Comparison of ENCODE assay signal across 1 cellular context in the genomic region with DNA sequence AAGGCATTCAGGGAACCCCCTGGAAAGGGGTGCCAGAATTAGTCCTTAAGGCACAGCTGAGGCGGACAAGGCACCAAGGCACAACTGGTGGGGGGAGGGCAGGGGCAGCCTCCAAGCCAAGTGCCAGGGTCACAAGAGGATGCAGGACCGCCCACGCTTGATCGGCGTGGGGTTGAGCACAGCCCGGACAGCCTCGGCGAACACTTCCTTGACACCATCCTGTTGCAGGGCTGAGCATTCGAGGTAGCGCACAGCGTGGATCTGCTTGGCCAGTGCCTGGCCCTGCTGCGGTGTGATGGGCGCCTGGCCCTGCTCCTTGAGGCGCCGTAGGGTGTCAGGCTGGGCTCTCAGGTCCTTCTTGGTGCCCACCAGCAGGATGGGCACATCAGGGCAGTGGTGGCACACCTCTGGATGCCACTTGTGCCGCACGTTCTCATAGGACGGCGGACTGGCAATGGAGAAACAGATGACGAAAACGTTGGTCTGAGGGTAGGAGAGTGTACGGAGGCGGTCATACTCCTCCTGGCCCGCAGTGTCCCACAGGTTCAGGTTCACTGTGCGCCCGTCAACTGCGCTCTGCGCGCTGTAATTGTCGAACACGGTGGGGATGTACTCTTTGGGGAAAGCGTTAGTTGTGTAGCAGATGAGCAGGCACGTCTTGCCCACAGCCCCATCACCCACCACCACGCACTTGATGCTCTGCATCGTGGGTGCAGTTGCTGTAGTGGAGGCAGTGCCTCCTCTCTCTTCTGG.
TF ChIP-seq lines count a peak whose summit lies in the region.

No MANE protein-coding gene starts in this region.

TF ChIP-seq in GM12878, 131 proteins besides CTCF, POLR2A, EP300 and RAD21:
- TF ChIP-seq BACH1 (IDR thresholded peaks at IDR 0.05; ENCODE audit: borderline replicate concordance) (no peak), SUZ12 (IDR thresholded peaks at IDR 0.05; ENCODE audit: unreplicated experiment) (no peak), USF1 (IDR thresholded peaks at IDR 0.05; ENCODE audit: borderline replicate concordance, extremely low read length, insufficient read depth, low read depth, low read length) (no peak), CHD1 (IDR thresholded peaks at IDR 0.05; ENCODE audit: low read depth, low read length) (no peak), SREBF1 (IDR thresholded peaks at IDR 0.05; ENCODE audit: low read length) (no peak), PAX5 (IDR thresholded peaks at IDR 0.05; ENCODE audit: borderline replicate concordance, low read depth, low read length) (no peak), ZNF622 (IDR thresholded peaks at IDR 0.05) (no peak), DPF2 (IDR thresholded peaks at IDR 0.05) (no peak), SMARCA5 (IDR thresholded peaks at IDR 0.05) (no peak), BCL3 (IDR thresholded peaks at IDR 0.05; ENCODE audit: borderline replicate concordance, insufficient read depth, low read depth, low read length, poor library complexity, severe bottlenecking) (no peak), ZNF274 (IDR thresholded peaks at IDR 0.05; ENCODE audit: insufficient read depth, insufficient read length) (no peak), CBX3 (IDR thresholded peaks at IDR 0.05; ENCODE audit: borderline replicate concordance, low read depth) (no peak), TAF1 (IDR thresholded peaks at IDR 0.05; ENCODE audit: borderline replicate concordance, low read depth, low read length) (no peak), E2F4 (IDR thresholded peaks at IDR 0.05; ENCODE audit: low read depth, low read length) (no peak), WRNIP1 (IDR thresholded peaks at IDR 0.05; ENCODE audit: borderline replicate concordance, low read depth, low read length) (no peak), POU2F2 (IDR thresholded peaks at IDR 0.05; ENCODE audit: borderline replicate concordance, low read depth, low read length) (no peak), CREB1 (IDR thresholded peaks at IDR 0.05; ENCODE audit: low read depth) (no peak)
- TF ChIP-seq, protein P1, sequence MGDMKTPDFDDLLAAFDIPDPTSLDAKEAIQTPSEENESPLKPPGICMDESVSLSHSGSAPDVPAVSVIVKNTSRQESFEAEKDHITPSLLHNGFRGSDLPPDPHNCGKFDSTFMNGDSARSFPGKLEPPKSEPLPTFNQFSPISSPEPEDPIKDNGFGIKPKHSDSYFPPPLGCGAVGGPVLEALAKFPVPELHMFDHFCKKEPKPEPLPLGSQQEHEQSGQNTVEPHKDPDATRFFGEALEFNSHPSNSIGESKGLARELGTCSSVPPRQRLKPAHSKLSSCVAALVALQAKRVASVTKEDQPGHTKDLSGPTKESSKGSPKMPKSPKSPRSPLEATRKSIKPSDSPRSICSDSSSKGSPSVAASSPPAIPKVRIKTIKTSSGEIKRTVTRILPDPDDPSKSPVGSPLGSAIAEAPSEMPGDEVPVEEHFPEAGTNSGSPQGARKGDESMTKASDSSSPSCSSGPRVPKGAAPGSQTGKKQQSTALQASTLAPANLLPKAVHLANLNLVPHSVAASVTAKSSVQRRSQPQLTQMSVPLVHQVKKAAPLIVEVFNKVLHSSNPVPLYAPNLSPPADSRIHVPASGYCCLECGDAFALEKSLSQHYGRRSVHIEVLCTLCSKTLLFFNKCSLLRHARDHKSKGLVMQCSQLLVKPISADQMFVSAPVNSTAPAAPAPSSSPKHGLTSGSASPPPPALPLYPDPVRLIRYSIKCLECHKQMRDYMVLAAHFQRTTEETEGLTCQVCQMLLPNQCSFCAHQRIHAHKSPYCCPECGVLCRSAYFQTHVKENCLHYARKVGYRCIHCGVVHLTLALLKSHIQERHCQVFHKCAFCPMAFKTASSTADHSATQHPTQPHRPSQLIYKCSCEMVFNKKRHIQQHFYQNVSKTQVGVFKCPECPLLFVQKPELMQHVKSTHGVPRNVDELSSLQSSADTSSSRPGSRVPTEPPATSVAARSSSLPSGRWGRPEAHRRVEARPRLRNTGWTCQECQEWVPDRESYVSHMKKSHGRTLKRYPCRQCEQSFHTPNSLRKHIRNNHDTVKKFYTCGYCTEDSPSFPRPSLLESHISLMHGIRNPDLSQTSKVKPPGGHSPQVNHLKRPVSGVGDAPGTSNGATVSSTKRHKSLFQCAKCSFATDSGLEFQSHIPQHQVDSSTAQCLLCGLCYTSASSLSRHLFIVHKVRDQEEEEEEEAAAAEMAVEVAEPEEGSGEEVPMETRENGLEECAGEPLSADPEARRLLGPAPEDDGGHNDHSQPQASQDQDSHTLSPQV (IDR thresholded peaks at IDR 0.05), result no peak
- TF ChIP-seq, protein P2, sequence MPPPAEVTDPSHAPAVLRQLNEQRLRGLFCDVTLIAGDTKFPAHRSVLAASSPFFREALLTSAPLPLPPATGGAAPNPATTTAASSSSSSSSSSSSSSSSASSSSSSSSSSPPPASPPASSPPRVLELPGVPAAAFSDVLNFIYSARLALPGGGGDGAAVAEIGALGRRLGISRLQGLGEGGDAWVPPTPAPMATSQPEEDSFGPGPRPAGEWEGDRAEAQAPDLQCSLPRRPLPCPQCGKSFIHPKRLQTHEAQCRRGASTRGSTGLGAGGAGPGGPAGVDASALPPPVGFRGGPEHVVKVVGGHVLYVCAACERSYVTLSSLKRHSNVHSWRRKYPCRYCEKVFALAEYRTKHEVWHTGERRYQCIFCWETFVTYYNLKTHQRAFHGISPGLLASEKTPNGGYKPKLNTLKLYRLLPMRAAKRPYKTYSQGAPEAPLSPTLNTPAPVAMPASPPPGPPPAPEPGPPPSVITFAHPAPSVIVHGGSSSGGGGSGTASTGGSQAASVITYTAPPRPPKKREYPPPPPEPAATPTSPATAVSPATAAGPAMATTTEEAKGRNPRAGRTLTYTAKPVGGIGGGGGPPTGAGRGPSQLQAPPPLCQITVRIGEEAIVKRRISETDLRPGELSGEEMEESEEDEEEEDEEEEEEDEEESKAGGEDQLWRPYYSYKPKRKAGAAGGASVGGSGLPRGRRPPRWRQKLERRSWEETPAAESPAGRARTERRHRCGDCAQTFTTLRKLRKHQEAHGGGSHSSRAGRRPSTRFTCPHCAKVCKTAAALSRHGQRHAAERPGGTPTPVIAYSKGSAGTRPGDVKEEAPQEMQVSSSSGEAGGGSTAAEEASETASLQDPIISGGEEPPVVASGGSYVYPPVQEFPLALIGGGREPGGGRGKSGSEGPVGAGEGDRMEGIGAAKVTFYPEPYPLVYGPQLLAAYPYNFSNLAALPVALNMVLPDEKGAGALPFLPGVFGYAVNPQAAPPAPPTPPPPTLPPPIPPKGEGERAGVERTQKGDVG (CRISPR knock-in tag; IDR thresholded peaks at IDR 0.05), result no peak
- TF ChIP-seq, protein P3, sequence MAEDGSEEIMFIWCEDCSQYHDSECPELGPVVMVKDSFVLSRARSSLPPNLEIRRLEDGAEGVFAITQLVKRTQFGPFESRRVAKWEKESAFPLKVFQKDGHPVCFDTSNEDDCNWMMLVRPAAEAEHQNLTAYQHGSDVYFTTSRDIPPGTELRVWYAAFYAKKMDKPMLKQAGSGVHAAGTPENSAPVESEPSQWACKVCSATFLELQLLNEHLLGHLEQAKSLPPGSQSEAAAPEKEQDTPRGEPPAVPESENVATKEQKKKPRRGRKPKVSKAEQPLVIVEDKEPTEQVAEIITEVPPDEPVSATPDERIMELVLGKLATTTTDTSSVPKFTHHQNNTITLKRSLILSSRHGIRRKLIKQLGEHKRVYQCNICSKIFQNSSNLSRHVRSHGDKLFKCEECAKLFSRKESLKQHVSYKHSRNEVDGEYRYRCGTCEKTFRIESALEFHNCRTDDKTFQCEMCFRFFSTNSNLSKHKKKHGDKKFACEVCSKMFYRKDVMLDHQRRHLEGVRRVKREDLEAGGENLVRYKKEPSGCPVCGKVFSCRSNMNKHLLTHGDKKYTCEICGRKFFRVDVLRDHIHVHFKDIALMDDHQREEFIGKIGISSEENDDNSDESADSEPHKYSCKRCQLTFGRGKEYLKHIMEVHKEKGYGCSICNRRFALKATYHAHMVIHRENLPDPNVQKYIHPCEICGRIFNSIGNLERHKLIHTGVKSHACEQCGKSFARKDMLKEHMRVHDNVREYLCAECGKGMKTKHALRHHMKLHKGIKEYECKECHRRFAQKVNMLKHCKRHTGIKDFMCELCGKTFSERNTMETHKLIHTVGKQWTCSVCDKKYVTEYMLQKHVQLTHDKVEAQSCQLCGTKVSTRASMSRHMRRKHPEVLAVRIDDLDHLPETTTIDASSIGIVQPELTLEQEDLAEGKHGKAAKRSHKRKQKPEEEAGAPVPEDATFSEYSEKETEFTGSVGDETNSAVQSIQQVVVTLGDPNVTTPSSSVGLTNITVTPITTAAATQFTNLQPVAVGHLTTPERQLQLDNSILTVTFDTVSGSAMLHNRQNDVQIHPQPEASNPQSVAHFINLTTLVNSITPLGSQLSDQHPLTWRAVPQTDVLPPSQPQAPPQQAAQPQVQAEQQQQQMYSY (CRISPR knock-in tag; IDR thresholded peaks at IDR 0.05), result no peak
